9 cellular contexts compared by ENCODE assay signal in the genomic region with DNA sequence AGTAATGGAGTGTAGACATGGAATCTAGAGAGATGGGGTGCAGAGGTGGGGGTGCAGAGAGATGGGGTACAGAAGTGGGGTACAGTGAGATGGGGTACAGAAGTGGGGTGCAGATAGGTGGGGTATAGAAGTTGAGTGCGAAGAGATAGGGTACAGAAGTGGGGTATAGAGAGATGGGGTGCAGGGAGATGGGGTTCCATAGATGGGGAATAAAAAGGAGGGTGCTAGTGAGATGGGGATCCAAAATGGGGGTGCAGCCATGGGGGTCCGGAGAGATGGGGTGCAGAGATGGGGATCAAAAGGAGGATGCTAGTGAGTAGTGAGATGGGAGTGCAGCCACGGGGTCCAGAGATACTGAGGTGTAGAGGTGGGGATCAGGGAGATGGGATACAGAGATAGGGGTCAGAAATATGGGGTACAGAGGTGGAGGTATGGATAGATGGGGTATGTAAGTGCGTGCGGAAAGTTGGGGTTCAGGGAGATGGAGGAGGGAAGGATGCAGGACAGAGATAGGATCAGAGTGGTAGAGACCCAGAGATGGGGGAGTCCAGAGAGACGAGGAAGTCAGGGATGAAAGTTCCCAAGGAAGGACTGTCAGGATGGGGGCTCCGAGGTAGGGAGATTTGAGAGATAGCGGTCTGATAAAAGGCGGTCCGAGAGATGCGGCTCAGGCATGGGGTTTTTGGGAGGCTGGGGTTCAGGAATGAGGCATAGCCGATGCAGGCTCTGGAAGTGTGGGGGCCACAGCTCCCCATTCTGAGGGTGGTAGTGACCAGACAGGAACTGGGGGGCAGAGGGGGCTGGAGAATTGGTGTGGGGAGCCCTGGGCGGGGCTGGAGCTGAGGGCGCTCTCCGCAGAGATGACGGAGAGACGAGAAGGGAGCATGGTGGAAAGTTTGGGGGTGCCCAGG. TPM values are rescaled to one million over a fixed set of nuclear protein-coding genes. Genes with fewer than 3 reads are reported as not detected.
DNase-seq lines count a peak whose midpoint lies in the region; ATAC-seq and TF ChIP-seq lines count a peak whose summit lies in the region.
"Had no signal": no experiment of that assay in that cellular context is flagged by ENCODE, and none has a peak within 500 bp of the region (broad histone marks: within the 10 kb centered on the region; RNA-seq: fewer than 3 reads in every experiment).

No MANE protein-coding gene starts in this region.

- no peak overlapping the region; the same call in 1 of the 2 replicates for H3K23ac ChIP-seq in IMR-90 (ENCODE audit: low read depth, low read length)

- TF ChIP-seq POLR2A in IMR-90 (IDR thresholded peaks at IDR 0.05; ENCODE audit: low read depth, low read length): no peak

- no peak overlapping the region for H2BK120ac ChIP-seq in IMR-90 (ENCODE audit: low read depth, low read length)

- no peak for TF ChIP-seq RAD21 in IMR-90 (IDR thresholded peaks at IDR 0.05; ENCODE audit: low read length)

- in situ Hi-C loops in IMR-90 (cut with MboI; ENCODE audit: low sequenced_read_pairs): no loop called here

- peak overlapping the region; percentile 75 for H3K4me3 Mint-ChIP-seq in glutamatergic neuron (ENCODE audit: unreplicated experiment)

- H3K4me1 ChIP-seq in BE2C (no peaks in the 10 kb centered on the region), IMR-90 (ENCODE audit: control insufficient read depth, insufficient read depth, low read length) (peaks cover 1% of the 10 kb centered on the region; the same call in 1 of the 2 replicates)

- H2AK9ac ChIP-seq in IMR-90 (replicated peaks; ENCODE audit: low read depth, low read length, poor library complexity): peak overlapping the region; percentile 70

- H2BK20ac ChIP-seq in IMR-90 (ENCODE audit: low read depth, low read length): no peak overlapping the region

- no peaks in the 10 kb centered on the region for H3K27me3 ChIP-seq in BE2C
- peaks cover 36% of the 10 kb centered on the region for H3K27me3 ChIP-seq in IMR-90 (ENCODE audit: control insufficient read depth, insufficient read depth, low read length)

- no peak overlapping the region for H4K91ac ChIP-seq in IMR-90 (ENCODE audit: insufficient read depth, low read depth, low read length)

- peak overlapping the region; percentile 33 for H3K27ac Mint-ChIP-seq in glutamatergic neuron (ENCODE audit: unreplicated experiment)

- no peak overlapping the region for H2BK5ac ChIP-seq in IMR-90 (ENCODE audit: low read depth, low read length, poor library complexity, severe bottlenecking)

- no peak overlapping the region for H3K56ac ChIP-seq in IMR-90 (ENCODE audit: extremely low read depth, insufficient read depth, low read length)

- peak overlapping the region; percentile 72 for H2AFZ ChIP-seq in IMR-90 (replicated peaks; ENCODE audit: low read length, poor library complexity)

- no peaks in the 10 kb centered on the region for H3K36me3 Mint-ChIP-seq in glutamatergic neuron (ENCODE audit: unreplicated experiment)

- H4K5ac ChIP-seq in IMR-90 (ENCODE audit: low read depth, low read length): no peak overlapping the region

- peaks cover 3% of the 10 kb centered on the region for H3K4me1 Mint-ChIP-seq in glutamatergic neuron (ENCODE audit: low read depth, unreplicated experiment)

- H3K9me3 ChIP-seq in BE2C (no peaks in the 10 kb centered on the region), IMR-90 (ENCODE audit: control insufficient read depth, insufficient read depth, low read length) (no peaks in the 10 kb centered on the region)

- no peak overlapping the region for H3K18ac ChIP-seq in IMR-90 (ENCODE audit: low read depth, low read length)

- DNase-seq in BE2C: no peak
- no peak for DNase-seq in IMR-90
- no peak for DNase-seq in glutamatergic neuron
- no peak for DNase-seq in putamen (ENCODE audit: low spot score)
- no peak for DNase-seq in Kasumi-1 (lab: John Stamatoyannopoulos, UW)
- DNase-seq in DMS 273 treated with DMSO at 0.1 percent for 48 hours (lab: John Stamatoyannopoulos, UW): no peak

- no peak overlapping the region for H4K8ac ChIP-seq in IMR-90 (ENCODE audit: low read depth in 2 of 2, low read length in 2 of 2)

- H3K27me3 Mint-ChIP-seq in glutamatergic neuron (ENCODE audit: unreplicated experiment): peaks cover 21% of the 10 kb centered on the region

- no peak overlapping the region for H3K14ac ChIP-seq in IMR-90 (replicated peaks; ENCODE audit: low read depth, low read length)

- H3K9ac ChIP-seq in IMR-90 (ENCODE audit: low read depth, low read length): no peak overlapping the region

- no peak overlapping the region; the same call in 1 of the 2 replicates for H3K4me2 ChIP-seq in IMR-90 (ENCODE audit: low read depth, low read length)

- no peaks in the 10 kb centered on the region for H3K79me1 ChIP-seq in IMR-90 (ENCODE audit: low read depth in 1 of 2, low read length in 2 of 2)

- intact Hi-C loops in IMR-90 (cut with micrococcal nuclease): no loop called here

- BruUV-seq in IMR-90 (replicated peaks; lab: Mats Ljungman, UMichigan): no TSS peak

- H3K9me1 ChIP-seq in IMR-90 (ENCODE audit: insufficient read depth, low read length): no peaks in the 10 kb centered on the region

- no peak overlapping the region for H3K27ac ChIP-seq in IMR-90 (ENCODE audit: insufficient read depth, low read length)
- H3K27ac ChIP-seq: HL-60 had no signal

- no peak overlapping the region for H2AK5ac ChIP-seq in IMR-90 (ENCODE audit: low read depth, low read length)

- no peaks in the 10 kb centered on the region for H3K36me3 ChIP-seq in BE2C
- no peaks in the 10 kb centered on the region for H3K36me3 ChIP-seq in IMR-90 (ENCODE audit: control insufficient read depth, insufficient read depth, low read length)

- 26 to 100% methylated on average over 3 to 14 of the region's 17 CpGs for WGBS in IMR-90 (ENCODE audit: extremely low coverage in 2 of 2, insufficient read length in 1 of 2), 2 experiments

- no peak overlapping the region for H2BK15ac ChIP-seq in IMR-90 (ENCODE audit: low read depth, low read length)

- H3K9me3 Mint-ChIP-seq in glutamatergic neuron (ENCODE audit: unreplicated experiment): peaks cover 5% of the 10 kb centered on the region

- ATAC-seq in IMR-90 (ENCODE audit: low read depth): no peak

- TF ChIP-seq CTCF in BE2C (IDR thresholded peaks at IDR 0.05; ENCODE audit: low read depth, low read length) (no peak), IMR-90 (conservative IDR thresholded peaks at IDR 0.05; ENCODE audit: low read depth, low read length) (no peak), glutamatergic neuron (IDR thresholded peaks at IDR 0.05; ENCODE audit: partially characterized antibody, unreplicated experiment) (no peak)

- CTCF ChIA-PET in IMR-90 (lab: Yijun Ruan, JAX): interaction anchor here (0.7 to 1.9 kb wide), 6 partner anchors 11 to 164 kb away, joined by 3 to 9 read pairs (median 4); no protein-coding TSS in a partner anchor

- peak overlapping the region; percentile 38 for H3K4me3 ChIP-seq in BE2C (ENCODE audit: low read depth, low read length)
- H3K4me3 ChIP-seq in IMR-90 (ENCODE audit: insufficient read depth, low read depth, low read length): no peak overlapping the region

- POLR2A ChIA-PET in IMR-90 (lab: Charles Lee; ENCODE audit: unreplicated experiment): no interaction called here

- H3K4ac ChIP-seq in IMR-90 (ENCODE audit: low read depth, low read length): no peak overlapping the region

- dilution Hi-C loops in IMR-90 (cut with HindIII; ENCODE audit: low sequenced_read_pairs, unreplicated experiment): no loop called here

- no peaks in the 10 kb centered on the region for H4K20me1 ChIP-seq in IMR-90 (ENCODE audit: insufficient read depth, low read length)

TF ChIP-seq in IMR-90, 13 proteins besides CTCF, POLR2A, EP300 and RAD21 (continues in another document):
- no peak for TF ChIP-seq MAFK (IDR thresholded peaks at IDR 0.05; ENCODE audit: low read depth, low read length)

RNA-seq across cellular contexts. Expression of a gene that starts 3.4 kb away (rescaled TPM):
- 1.4 TPM for polyA plus RNA-seq in BE2C (2012; ENCODE audit: insufficient read depth, insufficient read length, low read depth)
- total RNA-seq in IMR-90 (2012; rRNA removed) (under 0.01 and 0.18 TPM in 2 replicates), glutamatergic neuron (ENCODE audit: unreplicated experiment) (6.7 TPM)
- 0.52 and 0.84 TPM in 2 replicates for polyA plus RNA-seq in IMR-90 (2012; rRNA removed)
- polyA plus RNA-seq in IMR-90 (2012; cell fraction: cytosol; rRNA removed): 0.58 and 0.62 TPM in 2 replicates
- 0.16 and 0.48 TPM in 2 replicates for polyA plus RNA-seq in IMR-90 (2012; cell fraction: nucleus; rRNA removed; ENCODE audit: low replicate concordance)

RNA-seq across cellular contexts. Expression of a gene that starts 14.1 kb away (rescaled TPM):
- 10.5 TPM for polyA plus RNA-seq in BE2C (2012; ENCODE audit: insufficient read depth, insufficient read length, low read depth)
- under 0.01 TPM in 2 replicates for total RNA-seq in IMR-90 (2012; rRNA removed)
- 0.68 and 0.86 TPM in 2 replicates for polyA plus RNA-seq in IMR-90 (2012; rRNA removed)
- polyA plus RNA-seq in IMR-90 (2012; cell fraction: cytosol; rRNA removed): 1.1 and 2.2 TPM in 2 replicates
- 0.86 and 1.1 TPM in 2 replicates for polyA plus RNA-seq in IMR-90 (2012; cell fraction: nucleus; rRNA removed; ENCODE audit: low replicate concordance)
- 2.2 TPM for total RNA-seq in glutamatergic neuron (ENCODE audit: unreplicated experiment)

RNA-seq across cellular contexts. Expression of a gene that starts 26.9 kb away (rescaled TPM):
- polyA plus RNA-seq in BE2C (2012; ENCODE audit: insufficient read depth, insufficient read length, low read depth): 2.5 TPM
- total RNA-seq in IMR-90 (2012; rRNA removed): 2.8 and 2.9 TPM in 2 replicates
- 4.7 and 5.1 TPM in 2 replicates for polyA plus RNA-seq in IMR-90 (2012; rRNA removed)
- polyA plus RNA-seq in IMR-90 (2012; cell fraction: cytosol; rRNA removed): 4.8 and 5.1 TPM in 2 replicates
- 2.6 and 3.3 TPM in 2 replicates for polyA plus RNA-seq in IMR-90 (2012; cell fraction: nucleus; rRNA removed; ENCODE audit: low replicate concordance)
- not detected for total RNA-seq in glutamatergic neuron (ENCODE audit: unreplicated experiment)

RNA-seq across cellular contexts. Expression of a gene that starts 27.1 kb away (rescaled TPM):
- not detected for polyA plus RNA-seq in BE2C (2012; ENCODE audit: insufficient read depth, insufficient read length, low read depth)
- total RNA-seq in IMR-90 (2012; rRNA removed) (not detected in 2 replicates), glutamatergic neuron (ENCODE audit: unreplicated experiment) (0.71 TPM)
- not detected in 2 replicates for polyA plus RNA-seq in IMR-90 (2012; rRNA removed)
- polyA plus RNA-seq in IMR-90 (2012; cell fraction: cytosol; rRNA removed): not detected in 2 replicates
- not detected in 2 replicates for polyA plus RNA-seq in IMR-90 (2012; cell fraction: nucleus; rRNA removed; ENCODE audit: low replicate concordance)
- total RNA-seq: lower leg skin, temporal lobe had no signal

RNA-seq across cellular contexts. Expression of a gene that starts 30.5 kb away (rescaled TPM):
- not detected for polyA plus RNA-seq in BE2C (2012; ENCODE audit: insufficient read depth, insufficient read length, low read depth)
- total RNA-seq in IMR-90 (2012; rRNA removed): not detected in 2 replicates
- polyA plus RNA-seq in IMR-90 (2012; rRNA removed): not detected in 2 replicates
- polyA plus RNA-seq in IMR-90 (2012; cell fraction: cytosol; rRNA removed): not detected in 2 replicates
- polyA plus RNA-seq in IMR-90 (2012; cell fraction: nucleus; rRNA removed; ENCODE audit: low replicate concordance): not detected in 2 replicates
- total RNA-seq in glutamatergic neuron (ENCODE audit: unreplicated experiment): not detected
- total RNA-seq: lower leg skin, temporal lobe had no signal
